22 cellular contexts compared by ENCODE assay signal in genomic region chr1:27963393-27963792, GRCh38. TPM values are rescaled to one million over a fixed set of nuclear protein-coding genes. Genes with fewer than 3 reads are reported as not detected.
"Had no signal": no experiment of that assay in that cellular context is flagged by ENCODE, and none has a peak within 500 bp of the region (broad histone marks: within the 10 kb centered on the region; RNA-seq: fewer than 3 reads in every experiment).

No MANE protein-coding gene starts in this region.

- DNase-seq: activated CD4-positive, alpha-beta T cell treated with anti-CD3 and anti-CD28 coated beads, Interleukin-2, amount 50 U/mL, for 4 hours; activated CD8-positive, alpha-beta memory T cell treated with anti-CD3 and anti-CD28 coated beads, Interleukin-2, amount 10 ng/mL, durations not matched to agents 7 days and 5 days; amygdala; cortex of kidney; endodermal cell; esophagus squamous epithelium; gastrocnemius medialis; heart left ventricle; left colon; occipital lobe; stimulated activated CD4-positive, alpha-beta T cell treated with anti-CD3 and anti-CD28 coated beads, Interleukin-15, amount 100 ng/mL, for 24 hours; stimulated activated naive CD4-positive, alpha-beta T cell; T1000 had no signal

- H3K4me2 ChIP-seq: smooth muscle cell had no signal

- H3K27me3 ChIP-seq: esophagus squamous epithelium, gastrocnemius medialis, heart left ventricle, upper lobe of left lung had no signal

- ATAC-seq: activated CD8-positive, alpha-beta memory T cell treated with anti-CD3 and anti-CD28 coated beads, Interleukin-2, amount 10 ng/mL, durations not matched to agents 7 days and 5 days; gastrocnemius medialis; heart left ventricle; left colon; sciatic nerve; WTC11 had no signal

- H3K27me3 Mint-ChIP-seq: activated CD8-positive, alpha-beta memory T cell treated with anti-CD3 and anti-CD28 coated beads, Interleukin-2, amount 10 ng/mL, durations not matched to agents 7 days and 5 days; activated naive CD4-positive, alpha-beta T cell treated with anti-CD3 and anti-CD28 coated beads, Interleukin-2, amount 50 U/mL, for 24 hours; memory B cell had no signal

- H3K4me3 Mint-ChIP-seq: activated CD8-positive, alpha-beta memory T cell treated with anti-CD3 and anti-CD28 coated beads, Interleukin-2, amount 10 ng/mL, durations not matched to agents 7 days and 5 days; activated naive CD4-positive, alpha-beta T cell treated with anti-CD3 and anti-CD28 coated beads, Interleukin-2, amount 50 U/mL, for 24 hours; endodermal cell; memory B cell; WTC11 had no signal

- H3K27ac ChIP-seq: esophagus squamous epithelium, gastrocnemius medialis, heart left ventricle, thoracic aorta, upper lobe of left lung had no signal

- H3K4me3 ChIP-seq: esophagus squamous epithelium, gastrocnemius medialis, heart left ventricle, smooth muscle cell, thoracic aorta, upper lobe of left lung had no signal

- H3K9me3 Mint-ChIP-seq: activated naive CD4-positive, alpha-beta T cell treated with anti-CD3 and anti-CD28 coated beads, Interleukin-2, amount 50 U/mL, for 24 hours; endodermal cell; memory B cell; nephron; WTC11 had no signal

- H3K9me3 ChIP-seq: esophagus squamous epithelium, gastrocnemius medialis, heart left ventricle, thoracic aorta, upper lobe of left lung had no signal

- H3K27ac Mint-ChIP-seq: activated CD8-positive, alpha-beta memory T cell treated with anti-CD3 and anti-CD28 coated beads, Interleukin-2, amount 10 ng/mL, durations not matched to agents 7 days and 5 days; activated naive CD4-positive, alpha-beta T cell treated with anti-CD3 and anti-CD28 coated beads, Interleukin-2, amount 50 U/mL, for 24 hours; endodermal cell; memory B cell; nephron; WTC11 had no signal

RNA-seq across cellular contexts. Expression of gene XKR8, which starts 3.6 kb away (rescaled TPM):
- total RNA-seq: SK-MEL-5 had no signal

RNA-seq across cellular contexts. Expression of gene SMPDL3B, which starts 28.6 kb away (rescaled TPM):
- total RNA-seq: occipital lobe, smooth muscle cell, thoracic aorta had no signal
